9 cellular contexts compared by ENCODE assay signal in genomic region chr17:16991349-16992009, GRCh38. TPM values are rescaled to one million over a fixed set of nuclear protein-coding genes. Genes with fewer than 3 reads are reported as not detected.
DNase-seq lines count a peak whose midpoint lies in the region; ATAC-seq and TF ChIP-seq lines count a peak whose summit lies in the region.
"Had no signal": no experiment of that assay in that cellular context is flagged by ENCODE, and none has a peak within 500 bp of the region (broad histone marks: within the 10 kb centered on the region; RNA-seq: fewer than 3 reads in every experiment).

No MANE protein-coding gene starts in this region.

- DNase-seq in NCI-H2227 (lab: John Stamatoyannopoulos, UW; ENCODE audit: unreplicated experiment) (peak; percentile 38), NCI-H2227 treated with DMSO at 0.1 percent for 48 hours (lab: John Stamatoyannopoulos, UW) (no peak), NCI-H2171 treated with DMSO at 0.1 percent for 48 hours (lab: John Stamatoyannopoulos, UW) (peak; percentile 64), chondrocyte (ENCODE audit: low spot score) (no peak), left lung (peak; percentile 82 to 95)
- peak; percentile 89 for DNase-seq in activated CD4-positive, alpha-beta T cell treated with anti-CD3 and anti-CD28 coated beads for 48 hours
- DNase-seq in stimulated activated CD4-positive, alpha-beta T cell treated with anti-CD3 and anti-CD28 coated beads, Interleukin-4, amount 100 ng/mL, for 48 hours (ENCODE audit: low read depth in 2 of 2), result peak; percentile 78 to 83

- H3K9me3 ChIP-seq in left lung, result no peaks in the 10 kb centered on the region

- H3K27me3 ChIP-seq in left lung, result no peaks in the 10 kb centered on the region

- no peak overlapping the region for H3K27ac ChIP-seq in left lung
- H3K27ac ChIP-seq: skin epidermis had no signal

- intact Hi-C loops in left lung (cut with DNase I), result no loop called here

- peaks cover 0 to 21% of the 10 kb centered on the region in 2 donors for H3K4me1 ChIP-seq in left lung

- H3K4me3 ChIP-seq in left lung, result no peak overlapping the region
- H3K4me3 ChIP-seq: skin epidermis had no signal

- no peak overlapping the region for H3K27ac Mint-ChIP-seq in chondrocyte (ENCODE audit: unreplicated experiment)

- peaks cover 15% of the 10 kb centered on the region for H3K4me1 Mint-ChIP-seq in chondrocyte (ENCODE audit: low read depth)

- TF ChIP-seq CTCF in chondrocyte (IDR thresholded peaks at IDR 0.05) (peak; percentile 82), left lung (IDR thresholded peaks at IDR 0.05) (peak; percentile 81 to 82)

- H3K27me3 Mint-ChIP-seq in chondrocyte (ENCODE audit: low read depth), result no peaks in the 10 kb centered on the region

- ATAC-seq in left lung (peak; percentile 81), HG02623 (IDR thresholded peaks at IDR 0.05; ENCODE audit: unreplicated experiment) (no peak)

- H3K36me3 ChIP-seq in left lung, result no peaks in the 10 kb centered on the region

- peaks cover 7% of the 10 kb centered on the region for H3K9me3 Mint-ChIP-seq in chondrocyte (ENCODE audit: low read depth)

- no peak overlapping the region for H3K4me3 Mint-ChIP-seq in chondrocyte (ENCODE audit: unreplicated experiment)

- no peaks in the 10 kb centered on the region for H3K36me3 Mint-ChIP-seq in chondrocyte (ENCODE audit: low read depth)

RNA-seq across cellular contexts. Expression of gene TNFRSF13B, which starts 19.6 kb away (rescaled TPM):
- total RNA-seq in chondrocyte (not detected in 3 replicates), left lung (under 1 TPM; 0.61 to 0.79 TPM)

RNA-seq across cellular contexts. Expression of gene MPRIP, which starts 50.8 kb away (rescaled TPM):
- 197 to 352 TPM (median 345 TPM) in 3 replicates for total RNA-seq in chondrocyte
- total RNA-seq in left lung, result 100 to 1,000 TPM; 259 to 338 TPM

Comparison
In these comparisons a context has a peak if more than half of its experiments do, and no peak if none do; other contexts are left out.
1. DNase-seq: peak in NCI-H2227 (single experiment), NCI-H2171 treated with DMSO at 0.1 percent for 48 hours (single experiment), activated CD4-positive, alpha-beta T cell treated with anti-CD3 and anti-CD28 coated beads for 48 hours (single experiment), left lung (2 of 2) and stimulated activated CD4-positive, alpha-beta T cell treated with anti-CD3 and anti-CD28 coated beads, Interleukin-4, amount 100 ng/mL, for 48 hours (2 of 2); none in NCI-H2227 treated with DMSO at 0.1 percent for 48 hours (single experiment) and chondrocyte (single experiment).